ENCODE assay signal across 7 cellular contexts in the genomic region with DNA sequence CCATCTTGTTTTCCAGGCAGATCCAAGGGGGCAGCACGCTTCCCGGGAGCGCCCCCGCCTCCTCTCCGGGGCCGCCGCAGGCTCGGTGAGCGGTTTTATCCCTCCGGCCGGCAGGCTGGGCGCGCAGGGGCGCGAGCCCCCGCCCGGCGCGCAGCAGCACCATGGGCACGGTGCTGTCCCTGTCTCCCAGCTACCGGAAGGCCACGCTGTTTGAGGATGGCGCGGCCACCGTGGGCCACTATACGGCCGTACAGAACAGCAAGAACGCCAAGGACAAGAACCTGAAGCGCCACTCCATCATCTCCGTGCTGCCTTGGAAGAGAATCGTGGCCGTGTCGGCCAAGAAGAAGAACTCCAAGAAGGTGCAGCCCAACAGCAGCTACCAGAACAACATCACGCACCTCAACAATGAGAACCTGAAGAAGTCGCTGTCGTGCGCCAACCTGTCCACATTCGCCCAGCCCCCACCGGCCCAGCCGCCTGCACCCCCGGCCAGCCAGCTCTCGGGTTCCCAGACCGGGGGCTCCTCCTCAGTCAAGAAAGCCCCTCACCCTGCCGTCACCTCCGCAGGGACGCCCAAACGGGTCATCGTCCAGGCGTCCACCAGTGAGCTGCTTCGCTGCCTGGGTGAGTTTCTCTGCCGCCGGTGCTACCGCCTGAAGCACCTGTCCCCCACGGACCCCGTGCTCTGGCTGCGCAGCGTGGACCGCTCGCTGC. TPM values are rescaled to one million over a fixed set of nuclear protein-coding genes. Genes with fewer than 3 reads are reported as not detected.
DNase-seq lines count a peak whose midpoint lies in the region; ATAC-seq and TF ChIP-seq lines count a peak whose summit lies in the region.

No MANE protein-coding gene starts in this region.

- H3K36me3 Mint-ChIP-seq in activated CD8-positive, alpha-beta T cell treated with anti-CD3 and anti-CD28 coated beads, Interleukin-2, amount 10 ng/mL, durations not matched to agents 7 days and 5 days (ENCODE audit: low read depth), result peaks cover 31% of the 10 kb centered on the region

- H3K27ac Mint-ChIP-seq in activated CD8-positive, alpha-beta T cell treated with anti-CD3 and anti-CD28 coated beads, Interleukin-2, amount 10 ng/mL, durations not matched to agents 7 days and 5 days, result peak overlapping the region; percentile 49

- TF ChIP-seq CTCF in GM06990 (IDR thresholded peaks at IDR 0.05; ENCODE audit: insufficient read depth, low read length, poor library complexity, severe bottlenecking) (peak; percentile 18), foreskin keratinocyte (conservative IDR thresholded peaks at IDR 0.05) (peak; percentile 13)

- H3K36me3 ChIP-seq in GM06990 (ENCODE audit: control insufficient read depth, insufficient read depth, low read length), result peaks cover 5% of the 10 kb centered on the region; the same call in 1 of the 2 replicates

- H3K4me1 Mint-ChIP-seq in activated CD8-positive, alpha-beta T cell treated with anti-CD3 and anti-CD28 coated beads, Interleukin-2, amount 10 ng/mL, durations not matched to agents 7 days and 5 days (ENCODE audit: low read depth), result peaks cover 53% of the 10 kb centered on the region

- DNase-seq in GM06990 (ENCODE audit: extremely low read depth, insufficient read length) (peak; percentile 62), foreskin keratinocyte (no peak), retina (peak; percentile 75), globus pallidus (ENCODE audit: low spot score) (no peak)
- peak; percentile 38 for DNase-seq in activated CD8-positive, alpha-beta T cell treated with anti-CD3 and anti-CD28 coated beads, Interleukin-2, amount 10 ng/mL, durations not matched to agents 7 days and 5 days

- peak overlapping the region; percentile 75 for H3K27ac ChIP-seq in foreskin keratinocyte

- peak; percentile 28 for ATAC-seq in HG03432 (IDR thresholded peaks at IDR 0.05; ENCODE audit: unreplicated experiment)
- ATAC-seq in activated CD8-positive, alpha-beta T cell treated with anti-CD3 and anti-CD28 coated beads, Interleukin-2, amount 10 ng/mL, durations not matched to agents 7 days and 5 days, result peak; percentile 29
- ATAC-seq in foreskin keratinocyte, result peak; percentile 2
- ATAC-seq in GM21528 (IDR thresholded peaks at IDR 0.05; ENCODE audit: low FRiP score, unreplicated experiment), result no peak

- H3K9me3 Mint-ChIP-seq in activated CD8-positive, alpha-beta T cell treated with anti-CD3 and anti-CD28 coated beads, Interleukin-2, amount 10 ng/mL, durations not matched to agents 7 days and 5 days (ENCODE audit: insufficient read depth), result no peaks in the 10 kb centered on the region

- H3K4me1 ChIP-seq in foreskin keratinocyte, result peaks cover 8% of the 10 kb centered on the region

- peak overlapping the region; percentile 80 for H3K4me3 Mint-ChIP-seq in activated CD8-positive, alpha-beta T cell treated with anti-CD3 and anti-CD28 coated beads, Interleukin-2, amount 10 ng/mL, durations not matched to agents 7 days and 5 days

- H3K27me3 Mint-ChIP-seq in activated CD8-positive, alpha-beta T cell treated with anti-CD3 and anti-CD28 coated beads, Interleukin-2, amount 10 ng/mL, durations not matched to agents 7 days and 5 days (ENCODE audit: low read depth), result no peaks in the 10 kb centered on the region

- H3K4me3 ChIP-seq in GM06990 (replicated peaks; ENCODE audit: low read depth, low read length), result peak overlapping the region; percentile 69

- CTCF ChIA-PET in activated CD8-positive, alpha-beta T cell treated with anti-CD3 and anti-CD28 coated beads, Interleukin-2, amount 10 ng/mL, durations not matched to agents 7 days and 5 days (lab: Charles Lee), result interaction anchor here (0.8 to 9.1 kb wide), 13 partner anchors 11 to 390 kb away, joined by 3 to 87 read pairs (median 4); a partner anchor contains a TSS

- H3K27me3 ChIP-seq in GM06990 (replicated peaks; ENCODE audit: control insufficient read depth, insufficient read depth, low read length) (no peaks in the 10 kb centered on the region), foreskin keratinocyte (no peaks in the 10 kb centered on the region)

- POLR2A ChIA-PET in activated CD8-positive, alpha-beta T cell treated with anti-CD3 and anti-CD28 coated beads, Interleukin-2, amount 10 ng/mL, durations not matched to agents 7 days and 5 days (lab: Charles Lee), result interaction anchor here (0.5 to 2.2 kb wide), 8 partner anchors 7 to 120 kb away, joined by 3 to 12 read pairs (median 4); no protein-coding TSS in a partner anchor

RNA-seq across cellular contexts. Expression of a gene that starts 0.8 kb away (rescaled TPM):
- total RNA-seq in activated CD8-positive, alpha-beta T cell treated with anti-CD3 and anti-CD28 coated beads, Interleukin-2, amount 10 ng/mL, durations not matched to agents 7 days and 5 days, result 1 to 10 TPM; 5.8 to 6.5 TPM
- 9.5 and 11.8 TPM in 2 replicates for total RNA-seq in foreskin keratinocyte
- polyA plus RNA-seq in foreskin keratinocyte, result 4.5 and 4.9 TPM in 2 replicates

RNA-seq across cellular contexts. Expression of a gene that starts 43.3 kb away (rescaled TPM):
- 100 to 1,000 TPM; 100 to 104 TPM for total RNA-seq in activated CD8-positive, alpha-beta T cell treated with anti-CD3 and anti-CD28 coated beads, Interleukin-2, amount 10 ng/mL, durations not matched to agents 7 days and 5 days
- 100 and 119 TPM in 2 replicates for total RNA-seq in foreskin keratinocyte
- 78.0 and 99.3 TPM in 2 replicates for polyA plus RNA-seq in foreskin keratinocyte

Comparison
In these comparisons a context has a peak if more than half of its experiments do, and no peak if none do; other contexts are left out.
1. DNase-seq: peak in GM06990 (single experiment), activated CD8-positive, alpha-beta T cell treated with anti-CD3 and anti-CD28 coated beads, Interleukin-2, amount 10 ng/mL, durations not matched to agents 7 days and 5 days (single experiment) and retina (single experiment); none in foreskin keratinocyte (0 of 2) and globus pallidus (single experiment).